Comparison of ENCODE assay signal across 1 cellular context in genomic region chr20:34421766-34422466, GRCh38.
TF ChIP-seq lines count a peak whose summit lies in the region.

No MANE protein-coding gene starts in this region.

TF ChIP-seq in HepG2, 621 proteins besides CTCF, POLR2A, EP300 and RAD21:
- TF ChIP-seq ZNF704 (CRISPR knock-in tag; IDR thresholded peaks at IDR 0.05; ENCODE audit: borderline replicate concordance), result no peak
- TF ChIP-seq ZNF121 (CRISPR knock-in tag; IDR thresholded peaks at IDR 0.05), result peak; percentile 88
- TF ChIP-seq ZSCAN31 (CRISPR knock-in tag; IDR thresholded peaks at IDR 0.05; ENCODE audit: low read depth), result no peak
- no peak for TF ChIP-seq MBNL3 (CRISPR knock-in tag; conservative IDR thresholded peaks at IDR 0.05)
- peak; percentile 69 for TF ChIP-seq ZNF770 (CRISPR knock-in tag; IDR thresholded peaks at IDR 0.05)
- TF ChIP-seq FOXJ3 (CRISPR knock-in tag; IDR thresholded peaks at IDR 0.05; ENCODE audit: borderline replicate concordance), result no peak
- TF ChIP-seq ZBTB14 (CRISPR knock-in tag; IDR thresholded peaks at IDR 0.05), result no peak
TF ChIP-seq in HepG2: peak in this region for 2.
